ENCODE assay signal across 16 cellular contexts in genomic region chr11:26621147-26621546, GRCh38. TPM values are rescaled to one million over a fixed set of nuclear protein-coding genes. Genes with fewer than 3 reads are reported as not detected.
A peak's percentile ranks its signal among the peaks of the same experiment; 100 is the strongest.
DNase-seq lines count a peak whose midpoint lies in the region; ATAC-seq, FAIRE-seq and TF ChIP-seq lines count a peak whose summit lies in the region.
"Had no signal": no experiment of that assay in that cellular context is flagged by ENCODE, and none has a peak within 500 bp of the region (broad histone marks: within the 10 kb centered on the region; RNA-seq: fewer than 3 reads in every experiment).

No MANE protein-coding gene starts in this region.

- H3K4me2 ChIP-seq in keratinocyte (ENCODE audit: control insufficient read depth, extremely low read depth, insufficient read depth, low read depth, low read length), result peak overlapping the region; percentile 27

- no peaks in the 10 kb centered on the region; the same call in 1 of the 2 replicates for H3K9me3 ChIP-seq in AG04450 (ENCODE audit: control insufficient read depth, insufficient read depth, low read length)
- H3K9me3 ChIP-seq in keratinocyte (ENCODE audit: control insufficient read depth, low read depth, low read length), result no peaks in the 10 kb centered on the region
- H3K9me3 ChIP-seq in mucosa of descending colon, result no peaks in the 10 kb centered on the region
- H3K9me3 ChIP-seq: tibial artery had no signal

- no peak overlapping the region for H3K9ac ChIP-seq in keratinocyte (ENCODE audit: control insufficient read depth, extremely low read depth, insufficient read depth, low read length)

- H3K27ac ChIP-seq in AG04450 (ENCODE audit: low read depth, low read length), result no peak overlapping the region
- H3K27ac ChIP-seq in keratinocyte (ENCODE audit: control insufficient read depth, insufficient read depth, low read length), result peak overlapping the region; percentile 77
- H3K27ac ChIP-seq: coronary artery, tibial artery had no signal

- POLR2A ChIA-PET in AG04450 (lab: Yijun Ruan, JAX), result no interaction called here

- CTCF ChIA-PET in AG04450 (lab: Charles Lee), result no interaction called here

- no peaks in the 10 kb centered on the region for H4K20me1 ChIP-seq in keratinocyte (ENCODE audit: control insufficient read depth, extremely low read depth, insufficient read depth, low read length)

- peaks cover 31% of the 10 kb centered on the region for H3K4me1 ChIP-seq in keratinocyte (ENCODE audit: control insufficient read depth, extremely low read depth, insufficient read depth, low read length)
- no peaks in the 10 kb centered on the region for H3K4me1 ChIP-seq in mucosa of descending colon (ENCODE audit: low read depth)
- H3K4me1 ChIP-seq: tibial artery had no signal

- H3K27me3 ChIP-seq in AG04450 (ENCODE audit: control insufficient read depth, insufficient read depth, low read length) (no peaks in the 10 kb centered on the region), keratinocyte (ENCODE audit: control insufficient read depth, extremely low read depth, insufficient read depth, low read length) (no peaks in the 10 kb centered on the region)
- H3K27me3 ChIP-seq: tibial artery had no signal

- TF ChIP-seq CTCF in AG04450 (IDR thresholded peaks at IDR 0.05; ENCODE audit: low read depth, low read length) (no peak), keratinocyte (optimal IDR thresholded peaks at IDR 0.05 in 1 of 3, IDR thresholded peaks at IDR 0.05 in 1 of 3, conservative IDR thresholded peaks at IDR 0.05 in 1 of 3; ENCODE audit: extremely low read depth in 1 of 3, insufficient read depth in 2 of 3, low read length in 3 of 3) (no peak), mucosa of descending colon (IDR thresholded peaks at IDR 0.05) (no peak)

- H3K36me3 ChIP-seq in keratinocyte (ENCODE audit: control insufficient read depth in 2 of 2, extremely low read depth in 1 of 2, insufficient read depth in 2 of 2, low read length in 2 of 2) (no peaks in the 10 kb centered on the region), mucosa of descending colon (ENCODE audit: low read depth) (no peaks in the 10 kb centered on the region)
- H3K36me3 ChIP-seq: tibial artery had no signal

- no peak overlapping the region for H2AFZ ChIP-seq in keratinocyte (ENCODE audit: control insufficient read depth, low read length)

- ATAC-seq in GM21737 (IDR thresholded peaks at IDR 0.05; ENCODE audit: unreplicated experiment), result no peak
- no peak for ATAC-seq in left lobe of liver
- no peak for ATAC-seq in mucosa of descending colon
- ATAC-seq: sciatic nerve had no signal

- H3K79me2 ChIP-seq in keratinocyte (ENCODE audit: control insufficient read depth, insufficient read depth, low read length), result no peaks in the 10 kb centered on the region

- DNase-seq in AG04450 (ENCODE audit: low read depth, low spot score) (peak; percentile 6), HS-27A (ENCODE audit: low read depth) (peak; percentile 59), astrocyte of the hippocampus (ENCODE audit: low read depth, low spot score) (peak; percentile 48), keratinocyte (ENCODE audit: low read depth, low spot score) (peak; percentile 65), left lobe of liver (ENCODE audit: low spot score) (no peak), mucosa of descending colon (no peak)
- no peak for DNase-seq in central memory CD4-positive, alpha-beta T cell
- DNase-seq: activated CD4-positive, alpha-beta T cell treated with anti-CD3 and anti-CD28 coated beads for 1 hour; CD4-positive, CD25-positive, alpha-beta regulatory T cell; MM.1S; NCI-H526 treated with DMSO at 0.1 percent for 48 hours; tibial artery had no signal

- peak; percentile 95 for FAIRE-seq in keratinocyte (lab: Jason Lieb, UNC)

- H3K4me3 ChIP-seq in AG04450 (ENCODE audit: low read depth, low read length), result no peak overlapping the region
- H3K4me3 ChIP-seq in keratinocyte (ENCODE audit: control insufficient read depth in 2 of 3, extremely low read depth in 1 of 3, insufficient read depth in 2 of 3, low read depth in 1 of 3, low read length in 3 of 3), result no peak overlapping the region
- no peak overlapping the region for H3K4me3 ChIP-seq in mucosa of descending colon
- H3K4me3 ChIP-seq: coronary artery, tibial artery had no signal

- no peaks in the 10 kb centered on the region for H3K9me1 ChIP-seq in keratinocyte (ENCODE audit: control insufficient read depth, extremely low read depth, insufficient read depth, low read length)

- dilution Hi-C loops in keratinocyte (cut with MboI; ENCODE audit: extremely low pct_ligation_motif_present, low sequenced_read_pairs), result no loop called here

- intact Hi-C loops in mucosa of descending colon (cut with DNase I, micrococcal nuclease), result no loop called here

RNA-seq across cellular contexts. Expression of gene MUC15, which starts 49.1 kb away (rescaled TPM):
- polyA plus RNA-seq in AG04450 (2011; rRNA removed) (not detected in 2 replicates), keratinocyte (0.35 to 2.2 TPM (median 1.5 TPM) in 3 replicates)
- not detected in 2 replicates for polyA minus RNA-seq in AG04450 (2011; rRNA and poly(A)+ RNA removed)
- 6.8 TPM for polyA plus RNA-seq in keratinocyte (2011; ENCODE audit: low read depth)
- 0.31 and 0.91 TPM in 2 replicates for polyA plus RNA-seq in keratinocyte (2011; cell fraction: cytosol; rRNA removed)
- polyA plus RNA-seq in keratinocyte (2011; cell fraction: nucleus; rRNA removed), result 1.7 and 3.0 TPM in 2 replicates
- polyA plus RNA-seq in keratinocyte (2012; ENCODE audit: low replicate concordance), result 0.21 and 11.7 TPM in 2 replicates
- 0.79 to 2.1 TPM in 2 of 3 replicates, not detected in the other for polyA minus RNA-seq in keratinocyte
- not detected for polyA minus RNA-seq in keratinocyte (2011; cell fraction: cytosol; rRNA and poly(A)+ RNA removed)
- 0.95 and 1.1 TPM in 2 replicates for polyA minus RNA-seq in keratinocyte (2011; cell fraction: nucleus; rRNA and poly(A)+ RNA removed)
- total RNA-seq in left lobe of liver (not detected), mucosa of descending colon (not detected)
- total RNA-seq: CD4-positive, CD25-positive, alpha-beta regulatory T cell; mononuclear cell; sciatic nerve had no signal
- polyA plus RNA-seq: CD4-positive, CD25-positive, alpha-beta regulatory T cell had no signal

Comparison
In these comparisons a context has a peak if more than half of its experiments do, and no peak if none do; other contexts are left out.
1. DNase-seq: peak in AG04450 (single experiment), HS-27A (single experiment), astrocyte of the hippocampus (single experiment) and keratinocyte (single experiment); none in left lobe of liver (single experiment), central memory CD4-positive, alpha-beta T cell (single experiment) and mucosa of descending colon (0 of 3).